18 cellular contexts compared by ENCODE assay signal in the genomic region with DNA sequence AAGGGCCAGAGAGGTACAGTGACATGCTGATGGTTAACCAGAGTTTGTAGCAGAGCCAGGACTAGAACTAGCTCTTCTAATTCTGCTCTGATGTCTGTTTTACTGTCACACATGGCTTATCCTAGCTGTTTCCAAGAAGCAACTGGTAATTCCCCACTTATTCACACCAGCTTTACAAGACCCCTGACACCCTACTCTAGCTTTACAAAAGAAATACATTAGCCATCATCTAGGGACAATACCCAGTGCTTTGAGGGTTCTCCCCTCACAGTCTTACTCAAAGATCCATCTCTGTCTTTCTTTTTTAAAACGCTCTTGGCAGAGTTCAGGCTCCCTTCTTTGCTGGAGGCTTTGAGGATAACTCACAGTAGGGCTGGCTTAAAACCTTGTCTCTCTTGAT.
A peak's percentile ranks its signal among the peaks of the same experiment; 100 is the strongest.
DNase-seq lines count a peak whose midpoint lies in the region; TF ChIP-seq lines count a peak whose summit lies in the region.
"Had no signal": no experiment of that assay in that cellular context is flagged by ENCODE, and none has a peak within 500 bp of the region (broad histone marks: within the 10 kb centered on the region; RNA-seq: fewer than 3 reads in every experiment).

No MANE protein-coding gene starts in this region.

- no peak for TF ChIP-seq CTCF in endodermal cell (conservative IDR thresholded peaks at IDR 0.05)
- TF ChIP-seq CTCF in neural progenitor cell (IDR thresholded peaks at IDR 0.05), result no peak
- no peak for TF ChIP-seq CTCF in progenitor cell of endocrine pancreas (IDR thresholded peaks at IDR 0.05; ENCODE audit: unreplicated experiment)

- intact Hi-C loops in posterior cingulate gyrus (cut with DNase I), result loop anchor here (10.0 kb wide), 1 partner anchor 64 kb away; no protein-coding TSS in a partner anchor

- peaks cover 21% of the 10 kb centered on the region for H4K20me1 ChIP-seq in neural progenitor cell (ENCODE audit: low read depth)

- H3K4me3 ChIP-seq in endodermal cell (ENCODE audit: low read length) (peak overlapping the region; percentile 26), neural progenitor cell (no peak overlapping the region)
- H3K4me3 ChIP-seq: GM23248 had no signal

- H3K9me3 Mint-ChIP-seq in endodermal cell (peaks cover 18% of the 10 kb centered on the region), neural progenitor cell (peaks cover 18% of the 10 kb centered on the region), progenitor cell of endocrine pancreas (ENCODE audit: low read depth) (peaks cover 2% of the 10 kb centered on the region)

- DNase-seq in SK-N-DZ (ENCODE audit: low spot score), result peak; percentile 30
- no peak for DNase-seq in endodermal cell
- no peak for DNase-seq in neural progenitor cell (ENCODE audit: low spot score)
- no peak for DNase-seq in progenitor cell of endocrine pancreas (ENCODE audit: low spot score, unreplicated experiment)
- no peak for DNase-seq in NCI-H748 treated with DMSO at 0.1 percent for 48 hours (lab: John Stamatoyannopoulos, UW)
- DNase-seq in NCI-H2029 treated with DMSO at 0.1 percent for 48 hours (lab: John Stamatoyannopoulos, UW), result no peak
- no peak for DNase-seq in posterior cingulate gyrus
- no peak for DNase-seq in kidney tubule cell (ENCODE audit: low spot score)
- DNase-seq: C1 segment of cervical spinal cord; Calu3; CD4-positive, alpha-beta memory T cell; COR-L47; DMS53; DMS79 treated with DMSO at 0.1 percent for 48 hours; GF-D8; GM23248; H7; HCEC 1CT had no signal

- H3K27me3 ChIP-seq in endodermal cell (ENCODE audit: control insufficient read depth, insufficient read depth, low read length, poor library complexity, severe bottlenecking) (no peaks in the 10 kb centered on the region), neural progenitor cell (no peaks in the 10 kb centered on the region)

- H3K9me3 ChIP-seq in endodermal cell (ENCODE audit: control insufficient read depth, low read length), result peaks cover 45% of the 10 kb centered on the region
- H3K9me3 ChIP-seq in neural progenitor cell (ENCODE audit: low read depth), result no peaks in the 10 kb centered on the region

- H3K4me1 Mint-ChIP-seq in endodermal cell (peaks cover 7% of the 10 kb centered on the region), neural progenitor cell (peaks cover 5% of the 10 kb centered on the region), progenitor cell of endocrine pancreas (ENCODE audit: low read depth) (peaks cover 22% of the 10 kb centered on the region)
- H3K4me1 Mint-ChIP-seq: CD4-positive, alpha-beta memory T cell had no signal

- H3F3A ChIP-seq in neural progenitor cell (ENCODE audit: low read depth), result peaks cover 13% of the 10 kb centered on the region

- 38 to 50% methylated on average over 1 of the region's 1 CpG for WGBS in endodermal cell (ENCODE audit: insufficient coverage in 1 of 2, insufficient read length in 1 of 2), 2 experiments

- H3K27ac Mint-ChIP-seq in endodermal cell (peak overlapping the region; percentile 71), neural progenitor cell (peak overlapping the region; percentile 23), progenitor cell of endocrine pancreas (peak overlapping the region; percentile 12)
- H3K27ac Mint-ChIP-seq: CD4-positive, alpha-beta memory T cell had no signal

- H3K36me3 ChIP-seq in endodermal cell (ENCODE audit: control insufficient read depth, insufficient read depth, low read length) (peaks cover 17% of the 10 kb centered on the region), neural progenitor cell (no peaks in the 10 kb centered on the region)

- no peak overlapping the region for H3K4me3 Mint-ChIP-seq in endodermal cell
- no peak overlapping the region for H3K4me3 Mint-ChIP-seq in neural progenitor cell
- H3K4me3 Mint-ChIP-seq in progenitor cell of endocrine pancreas (ENCODE audit: low read depth), result no peak overlapping the region
- H3K4me3 Mint-ChIP-seq: CD4-positive, alpha-beta memory T cell had no signal

- H3K4me1 ChIP-seq in endodermal cell (ENCODE audit: control insufficient read depth, insufficient read depth, low read length) (peaks cover 22% of the 10 kb centered on the region), neural progenitor cell (peaks cover 54% of the 10 kb centered on the region)

- peak overlapping the region; percentile 38 for H3K4me2 ChIP-seq in neural progenitor cell

- H3K36me3 Mint-ChIP-seq in endodermal cell (ENCODE audit: low read depth) (peaks cover 3% of the 10 kb centered on the region), neural progenitor cell (peaks cover 9% of the 10 kb centered on the region), progenitor cell of endocrine pancreas (ENCODE audit: insufficient read depth) (peaks cover 3% of the 10 kb centered on the region)
- H3K36me3 Mint-ChIP-seq: CD4-positive, alpha-beta memory T cell had no signal

- H3K27me3 Mint-ChIP-seq in endodermal cell (ENCODE audit: insufficient read depth), result no peaks in the 10 kb centered on the region
- no peaks in the 10 kb centered on the region for H3K27me3 Mint-ChIP-seq in neural progenitor cell (ENCODE audit: insufficient read depth, low read depth)
- H3K27me3 Mint-ChIP-seq in progenitor cell of endocrine pancreas, result no peaks in the 10 kb centered on the region
- H3K27me3 Mint-ChIP-seq: CD4-positive, alpha-beta memory T cell had no signal

- no peak overlapping the region for H2AFZ ChIP-seq in neural progenitor cell (replicated peaks)
- H2AFZ ChIP-seq: GM23248 had no signal

- H3K9ac ChIP-seq in endodermal cell (ENCODE audit: extremely low read depth, low read length, poor library complexity, severe bottlenecking) (no peak overlapping the region), neural progenitor cell (no peak overlapping the region)
- H3K9ac ChIP-seq: GM23248 had no signal

- H3K79me2 ChIP-seq in neural progenitor cell (ENCODE audit: low read depth), result no peaks in the 10 kb centered on the region

- peak overlapping the region; percentile 73 for H3K27ac ChIP-seq in endodermal cell (ENCODE audit: low read depth, low read length)
- no peak overlapping the region for H3K27ac ChIP-seq in neural progenitor cell
- H3K27ac ChIP-seq: GM23248 had no signal

Comparison
In these comparisons a context has a peak if more than half of its experiments do, and no peak if none do; other contexts are left out.
1. H3K27ac Mint-ChIP-seq: peak in every context shown above with its lines; median percentile 71 in endodermal cell; 23 in neural progenitor cell; 12 in progenitor cell of endocrine pancreas.